ENCODE assay signal across 11 cellular contexts in genomic region chr9:73269430-73270101, GRCh38.
DNase-seq lines count a peak whose midpoint lies in the region; ATAC-seq, FAIRE-seq and TF ChIP-seq lines count a peak whose summit lies in the region.
"Had no signal": no experiment of that assay in that cellular context is flagged by ENCODE, and none has a peak within 500 bp of the region (broad histone marks: within the 10 kb centered on the region; RNA-seq: fewer than 3 reads in every experiment).

No MANE protein-coding gene starts in this region.

- no peak for TF ChIP-seq EP300 in Ishikawa (IDR thresholded peaks at IDR 0.05; ENCODE audit: borderline replicate concordance)
- no peak for TF ChIP-seq EP300 in HepG2 (IDR thresholded peaks at IDR 0.05; ENCODE audit: low read depth in 2 of 2, low read length in 2 of 2)
- TF ChIP-seq EP300 in HepG2 (CRISPR knock-in tag; IDR thresholded peaks at IDR 0.05; ENCODE audit: borderline replicate concordance) = no peak

- no peak for TF ChIP-seq POLR2A in HepG2 (IDR thresholded peaks at IDR 0.05; ENCODE audit: insufficient read depth in 1 of 2, low read depth in 2 of 2, low read length in 2 of 2)

- POLR2A ChIA-PET in HepG2 (lab: Yijun Ruan, JAX) = no interaction called here

- no peaks in the 10 kb centered on the region for H3K27me3 ChIP-seq in HepG2 (ENCODE audit: control insufficient read depth in 1 of 2, insufficient read depth in 2 of 2, low read length in 2 of 2)

- BruUV-seq in HepG2 (replicated peaks; lab: Mats Ljungman, UMichigan) = no TSS peak

- no peaks in the 10 kb centered on the region for H3K9me3 ChIP-seq in HepG2 (ENCODE audit: low read length)

- DNase-seq in DMS153 treated with DMSO at 0.1 percent for 48 hours (lab: John Stamatoyannopoulos, UW; ENCODE audit: unreplicated experiment) (peak; percentile 14), amniotic stem cell (lab: John Stamatoyannopoulos, UW) (peak; percentile 1), HepG2 (ENCODE audit: low spot score) (peak; percentile 44), cerebellum (ENCODE audit: low spot score) (no peak), DMS79 (lab: John Stamatoyannopoulos, UW) (no peak)
- DNase-seq in NK-92 treated with Interleukin-12 subunit alpha and Interleukin-12 subunit beta, amount 100 ng/mL, for 24 hours (lab: John Stamatoyannopoulos, UW) = no peak
- DNase-seq: activated naive CD4-positive, alpha-beta T cell treated with anti-CD3 and anti-CD28 coated beads, Interleukin-2, amount 50 U/mL, for 16 hours; NCI-H187 treated with DMSO at 0.1 percent for 48 hours had no signal

- peak; percentile 80 for TF ChIP-seq RAD21 in Ishikawa (IDR thresholded peaks at IDR 0.05; ENCODE audit: low read depth)
- no peak for TF ChIP-seq RAD21 in HepG2 (CRISPR knock-in tag; IDR thresholded peaks at IDR 0.05)

- FAIRE-seq in HepG2 (lab: Jason Lieb, UNC) = peak; percentile 59

- peak overlapping the region; percentile 25 for H3K4me2 ChIP-seq in HepG2 (ENCODE audit: low read depth, low read length)

- CTCF ChIA-PET in HepG2 (lab: Yijun Ruan, JAX; ENCODE audit: low intra/inter-chr PET ratio, low total read pairs) = interaction anchor here (2.6 kb wide), 1 partner anchor 296 kb away, joined by 12 read pairs; no protein-coding TSS in a partner anchor

- H3K9ac ChIP-seq in HepG2 (ENCODE audit: insufficient read depth, low read depth, low read length) = no peak overlapping the region
- H3K9ac ChIP-seq: parathyroid adenoma had no signal

- in situ Hi-C loops in HepG2 (cut with HindIII; ENCODE audit: extremely low pct_ligation_motif_present, low pct_unique_long_range_greater_than_20kb) = loop anchor here (10.0 kb wide), 1 partner anchor 295 kb away; no protein-coding TSS in a partner anchor

- peak overlapping the region; percentile 76 for H2AFZ ChIP-seq in HepG2 (ENCODE audit: low read length)
- H2AFZ ChIP-seq: parathyroid adenoma had no signal

- no peak overlapping the region for H3K27ac ChIP-seq in HepG2 (ENCODE audit: extremely low read length, insufficient read depth, low read length)
- H3K27ac ChIP-seq: parathyroid adenoma had no signal

- WGBS in HepG2 (ENCODE audit: low lambda C conversion rate) = 26% methylated on average over 4 of the region's 4 CpGs

- intact Hi-C loops in HepG2 (cut with micrococcal nuclease; ENCODE audit: unreplicated experiment) = loop anchor here (1.0 kb wide), 1 partner anchor 297 kb away; no protein-coding TSS in a partner anchor

- peaks cover 10% of the 10 kb centered on the region; the same call in 1 of the 2 replicates for H3K4me1 ChIP-seq in HepG2 (ENCODE audit: insufficient read depth, low read length)
- H3K4me1 ChIP-seq: parathyroid adenoma had no signal

- no peaks in the 10 kb centered on the region for H4K20me1 ChIP-seq in HepG2 (ENCODE audit: insufficient read depth, low read length)

- TF ChIP-seq CTCF in HepG2 (CRISPR knock-in tag; IDR thresholded peaks at IDR 0.05) = peak; percentile 58

- H3K4me3 ChIP-seq in HepG2 (replicated peaks in 1 of 3; ENCODE audit: insufficient read depth in 1 of 3, low read depth in 2 of 3, low read length in 3 of 3) = no peak overlapping the region

- no peaks in the 10 kb centered on the region for H3K79me2 ChIP-seq in HepG2 (ENCODE audit: insufficient read depth, low read length)
- H3K79me2 ChIP-seq: parathyroid adenoma had no signal

- peak; percentile 77 for ATAC-seq in HepG2
- no peak for ATAC-seq in GM18498 (IDR thresholded peaks at IDR 0.05; ENCODE audit: unreplicated experiment)

- no peaks in the 10 kb centered on the region for H3K36me3 ChIP-seq in HepG2 (replicated peaks in 1 of 2; ENCODE audit: control insufficient read depth in 1 of 2, insufficient read depth in 2 of 2, low read length in 2 of 2)

TF ChIP-seq in Ishikawa, 13 proteins besides CTCF, POLR2A, EP300 and RAD21:
- TF ChIP-seq, protein P1, sequence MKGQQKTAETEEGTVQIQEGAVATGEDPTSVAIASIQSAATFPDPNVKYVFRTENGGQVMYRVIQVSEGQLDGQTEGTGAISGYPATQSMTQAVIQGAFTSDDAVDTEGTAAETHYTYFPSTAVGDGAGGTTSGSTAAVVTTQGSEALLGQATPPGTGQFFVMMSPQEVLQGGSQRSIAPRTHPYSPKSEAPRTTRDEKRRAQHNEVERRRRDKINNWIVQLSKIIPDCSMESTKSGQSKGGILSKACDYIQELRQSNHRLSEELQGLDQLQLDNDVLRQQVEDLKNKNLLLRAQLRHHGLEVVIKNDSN (IDR thresholded peaks at IDR 0.05) = no peak
- peak; percentile 24; the same call in 1 of the 2 replicates for TF ChIP-seq NFIC (IDR thresholded peaks at IDR 0.05)

TF ChIP-seq in HepG2, 621 proteins besides CTCF, POLR2A, EP300 and RAD21:
- TF ChIP-seq BCL6 (CRISPR knock-in tag; IDR thresholded peaks at IDR 0.05) (no peak), SMC3 (IDR thresholded peaks at IDR 0.05; ENCODE audit: low read length) (peak; percentile 32; the same call in 1 of the 2 replicates), SMYD3 (CRISPR knock-in tag; IDR thresholded peaks at IDR 0.05) (no peak), STAG1 (CRISPR knock-in tag; IDR thresholded peaks at IDR 0.05) (peak; percentile 77), ETV5 (CRISPR knock-in tag; IDR thresholded peaks at IDR 0.05; ENCODE audit: borderline replicate concordance) (no peak)
- TF ChIP-seq, protein P2, sequence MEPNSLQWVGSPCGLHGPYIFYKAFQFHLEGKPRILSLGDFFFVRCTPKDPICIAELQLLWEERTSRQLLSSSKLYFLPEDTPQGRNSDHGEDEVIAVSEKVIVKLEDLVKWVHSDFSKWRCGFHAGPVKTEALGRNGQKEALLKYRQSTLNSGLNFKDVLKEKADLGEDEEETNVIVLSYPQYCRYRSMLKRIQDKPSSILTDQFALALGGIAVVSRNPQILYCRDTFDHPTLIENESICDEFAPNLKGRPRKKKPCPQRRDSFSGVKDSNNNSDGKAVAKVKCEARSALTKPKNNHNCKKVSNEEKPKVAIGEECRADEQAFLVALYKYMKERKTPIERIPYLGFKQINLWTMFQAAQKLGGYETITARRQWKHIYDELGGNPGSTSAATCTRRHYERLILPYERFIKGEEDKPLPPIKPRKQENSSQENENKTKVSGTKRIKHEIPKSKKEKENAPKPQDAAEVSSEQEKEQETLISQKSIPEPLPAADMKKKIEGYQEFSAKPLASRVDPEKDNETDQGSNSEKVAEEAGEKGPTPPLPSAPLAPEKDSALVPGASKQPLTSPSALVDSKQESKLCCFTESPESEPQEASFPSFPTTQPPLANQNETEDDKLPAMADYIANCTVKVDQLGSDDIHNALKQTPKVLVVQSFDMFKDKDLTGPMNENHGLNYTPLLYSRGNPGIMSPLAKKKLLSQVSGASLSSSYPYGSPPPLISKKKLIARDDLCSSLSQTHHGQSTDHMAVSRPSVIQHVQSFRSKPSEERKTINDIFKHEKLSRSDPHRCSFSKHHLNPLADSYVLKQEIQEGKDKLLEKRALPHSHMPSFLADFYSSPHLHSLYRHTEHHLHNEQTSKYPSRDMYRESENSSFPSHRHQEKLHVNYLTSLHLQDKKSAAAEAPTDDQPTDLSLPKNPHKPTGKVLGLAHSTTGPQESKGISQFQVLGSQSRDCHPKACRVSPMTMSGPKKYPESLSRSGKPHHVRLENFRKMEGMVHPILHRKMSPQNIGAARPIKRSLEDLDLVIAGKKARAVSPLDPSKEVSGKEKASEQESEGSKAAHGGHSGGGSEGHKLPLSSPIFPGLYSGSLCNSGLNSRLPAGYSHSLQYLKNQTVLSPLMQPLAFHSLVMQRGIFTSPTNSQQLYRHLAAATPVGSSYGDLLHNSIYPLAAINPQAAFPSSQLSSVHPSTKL (CRISPR knock-in tag; IDR thresholded peaks at IDR 0.05) = 0 out of 2 replicates have a peak, but pooled peaks have one; percentile 9

Comparison
In these comparisons a context has a peak if more than half of its experiments do, and no peak if none do; other contexts are left out.
1. DNase-seq: peak in DMS153 treated with DMSO at 0.1 percent for 48 hours (single experiment), amniotic stem cell (single experiment) and HepG2 (single experiment); none in NK-92 treated with Interleukin-12 subunit alpha and Interleukin-12 subunit beta, amount 100 ng/mL, for 24 hours (single experiment), cerebellum (single experiment) and DMS79 (single experiment).